29 cellular contexts compared by ENCODE assay signal in the genomic region with DNA sequence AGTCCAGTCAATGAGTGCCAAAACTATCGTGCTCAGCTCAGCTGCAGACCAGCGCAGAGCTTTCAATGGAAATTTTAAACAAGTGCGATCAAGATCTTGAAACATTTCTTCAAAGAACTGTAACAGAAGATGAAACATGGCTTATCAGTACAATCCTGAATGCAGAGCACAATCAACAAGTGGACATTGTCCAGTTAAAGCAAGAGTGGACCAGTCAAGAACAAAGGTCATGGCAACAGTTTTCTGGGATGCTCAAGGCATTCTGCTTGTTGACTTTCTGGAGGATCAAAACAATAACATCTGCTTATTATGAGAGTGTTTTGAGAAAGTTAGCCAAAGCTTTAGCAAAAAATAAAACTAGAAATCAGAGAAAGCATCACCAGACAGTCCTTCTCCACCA.
"Had no signal": no experiment of that assay in that cellular context is flagged by ENCODE, and none has a peak within 500 bp of the region (broad histone marks: within the 10 kb centered on the region; RNA-seq: fewer than 3 reads in every experiment).

No MANE protein-coding gene starts in this region.

- H3K27me3 ChIP-seq: ovary, right lobe of liver, sigmoid colon, suprapubic skin, thyroid gland, tibial nerve, upper lobe of left lung, vagina had no signal

- FAIRE-seq: small intestine, urothelium cell line had no signal

- DNase-seq: naive thymus-derived CD8-positive, alpha-beta T cell; nephron progenitor cell; occipital lobe; ovary; posterior cingulate gyrus; psoas muscle; right cardiac atrium; right lobe of liver; sigmoid colon; small intestine; stimulated activated CD4-positive, alpha-beta T cell treated with anti-CD3 and anti-CD28 coated beads, Interleukin-1b, Interleukin-23, amount 100 ng/mL, for 48 hours; stimulated activated CD4-positive, alpha-beta T cell treated with anti-CD3 and anti-CD28 coated beads, Interleukin-4, amount 100 ng/mL, for 1 hour; stimulated activated CD4-positive, alpha-beta T cell treated with anti-CD3 and anti-CD28 coated beads, Interleukin-4, amount 100 ng/mL, for 4 hours; stimulated activated CD8-positive, alpha-beta memory T cell treated with anti-CD3 and anti-CD28 coated beads, Interleukin-4, amount 100 ng/mL, for 48 hours; stimulated activated naive CD4-positive, alpha-beta T cell; stimulated activated naive CD8-positive, alpha-beta T cell treated with anti-CD3 and anti-CD28 coated beads, Interleukin-15, amount 100 ng/mL, for 72 hours; stimulated activated naive CD8-positive, alpha-beta T cell treated with anti-CD3 and anti-CD28 coated beads, Interleukin-15, Interleukin-2, amounts not matched to agents 100 U/mL and 50 U/mL, for 24 hours; substantia nigra; thyroid gland; trophoblast cell; upper lobe of left lung had no signal

- H3K4me1 ChIP-seq: parathyroid adenoma, psoas muscle, sigmoid colon, suprapubic skin, thyroid gland, upper lobe of left lung, vagina had no signal

- ATAC-seq: naive thymus-derived CD8-positive, alpha-beta T cell; natural killer cell treated with Interleukin-12 subunit alpha and Interleukin-12 subunit beta and Interleukin-15 and Interleukin-18, amount 100 ng/mL, for 72 hours; psoas muscle; right cardiac atrium; stimulated activated memory B cell treated with anti-CD40 and anti-IgM and Interleukin-4, amounts not matched to agents 10 μg/mL and 1 μg/mL and 100 μg/mL, for 72 hours; stimulated activated naive CD8-positive, alpha-beta T cell treated with anti-CD3 and anti-CD28 coated beads, Interleukin-15, amount 100 ng/mL, for 72 hours; stimulated activated naive CD8-positive, alpha-beta T cell treated with anti-CD3 and anti-CD28 coated beads, Interleukin-15, Interleukin-2, amounts not matched to agents 100 U/mL and 50 U/mL, for 24 hours had no signal

- H3K27ac ChIP-seq: ovary, parathyroid adenoma, psoas muscle, right lobe of liver, sigmoid colon, suprapubic skin, thoracic aorta, thyroid gland, tibial nerve, upper lobe of left lung, vagina had no signal

- H2AFZ ChIP-seq: parathyroid adenoma had no signal

- H3K79me2 ChIP-seq: parathyroid adenoma had no signal

- H3K9ac ChIP-seq: parathyroid adenoma had no signal

- H3K36me3 ChIP-seq: ovary, right lobe of liver, sigmoid colon, suprapubic skin, thoracic aorta, thyroid gland, tibial nerve, upper lobe of left lung, vagina had no signal

- H3K9me3 ChIP-seq: ovary, psoas muscle, right lobe of liver, sigmoid colon, suprapubic skin, thoracic aorta, thyroid gland, tibial nerve, upper lobe of left lung, vagina had no signal

- H3K4me3 ChIP-seq: ovary, psoas muscle, right lobe of liver, sigmoid colon, suprapubic skin, thoracic aorta, thyroid gland, tibial nerve, upper lobe of left lung, vagina had no signal
